ENCODE assay signal across 27 cellular contexts in the genomic region with DNA sequence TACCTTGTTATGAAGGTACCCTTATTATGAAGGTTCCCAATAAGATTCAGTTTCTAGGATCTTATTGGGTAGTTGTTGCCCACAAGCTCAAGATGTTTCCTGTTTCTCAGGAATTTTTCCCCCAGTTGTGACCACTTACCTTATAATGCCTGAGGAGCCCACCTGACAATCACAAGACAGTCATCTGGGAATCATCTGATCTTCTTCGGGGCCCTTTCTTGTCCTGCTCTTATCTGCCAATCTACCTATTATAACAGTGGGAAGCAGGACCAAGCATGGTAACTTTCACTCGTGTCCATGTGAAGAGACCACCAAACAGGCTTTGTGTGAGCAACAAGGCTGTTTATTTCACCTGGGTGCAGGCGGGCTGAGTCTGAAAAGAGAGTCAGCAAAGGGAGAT.
A peak's percentile ranks its signal among the peaks of the same experiment; 100 is the strongest.
DNase-seq lines count a peak whose midpoint lies in the region; ATAC-seq, FAIRE-seq and TF ChIP-seq lines count a peak whose summit lies in the region.
"Had no signal": no experiment of that assay in that cellular context is flagged by ENCODE, and none has a peak within 500 bp of the region (broad histone marks: within the 10 kb centered on the region; RNA-seq: fewer than 3 reads in every experiment).

No MANE protein-coding gene starts in this region.

- peaks cover 51% of the 10 kb centered on the region for H3K4me1 Mint-ChIP-seq in CD8-positive, alpha-beta T cell (ENCODE audit: low read depth)
- H3K4me1 Mint-ChIP-seq: CD14-positive monocyte had no signal

- H4K91ac ChIP-seq in H1 (replicated peaks; ENCODE audit: insufficient read length, low read length): no peak overlapping the region

- TF ChIP-seq EP300 in H1 (IDR thresholded peaks at IDR 0.05; ENCODE audit: borderline replicate concordance in 1 of 2, low read depth in 2 of 2, low read length in 2 of 2): no peak
- TF ChIP-seq EP300 in esophagus muscularis mucosa (IDR thresholded peaks at IDR 0.05): no peak

- FAIRE-seq in H1 (lab: Jason Lieb, UNC) (no peak), kidney (lab: Jason Lieb, UNC) (no peak)
- FAIRE-seq: A204.1, GM12878, GM12892, GM18507 had no signal

- peak overlapping the region; percentile 28 for H3K27ac Mint-ChIP-seq in CD8-positive, alpha-beta T cell
- H3K27ac Mint-ChIP-seq: CD14-positive monocyte; CD4-positive, alpha-beta T cell had no signal

- H3K9ac ChIP-seq in H1 (replicated peaks in 1 of 4; ENCODE audit: extremely low read depth in 1 of 4, low read depth in 3 of 4, low read length in 3 of 4) (no peak overlapping the region), kidney (ENCODE audit: low read length in 2 of 2) (no peak overlapping the region)
- H3K9ac ChIP-seq: BLaER1 had no signal

- H3K36me3 Mint-ChIP-seq in CD8-positive, alpha-beta T cell: no peaks in the 10 kb centered on the region
- H3K36me3 Mint-ChIP-seq: CD14-positive monocyte had no signal

- H3K4ac ChIP-seq in H1 (replicated peaks; ENCODE audit: insufficient read length, low read depth, low read length): peak overlapping the region; percentile 13

- H3K27me3 ChIP-seq in CD8-positive, alpha-beta T cell (ENCODE audit: insufficient read depth, low read length): no peaks in the 10 kb centered on the region
- H3K27me3 ChIP-seq in H1 (replicated peaks in 1 of 4; ENCODE audit: control insufficient read depth in 3 of 4, extremely low read depth in 1 of 4, insufficient read depth in 3 of 4, low read length in 3 of 4): no peaks in the 10 kb centered on the region; a peak in 1 of 7 replicates
- no peaks in the 10 kb centered on the region for H3K27me3 ChIP-seq in esophagus muscularis mucosa
- H3K27me3 ChIP-seq: BE2C, BLaER1 had no signal

- H3K79me2 ChIP-seq in H1 (ENCODE audit: control insufficient read depth in 1 of 2, insufficient read depth in 2 of 2, low read length in 2 of 2): no peaks in the 10 kb centered on the region

- H2BK120ac ChIP-seq in H1 (replicated peaks; ENCODE audit: low read depth, low read length): no peak overlapping the region

- no peaks in the 10 kb centered on the region for H3K23me2 ChIP-seq in H1 (ENCODE audit: low read depth, low read length)

- no peak for DNase-seq in CD8-positive, alpha-beta T cell
- DNase-seq in H1 (ENCODE audit: low read depth in 1 of 2, low spot score in 2 of 2): no peak
- peak; percentile 37 for DNase-seq in esophagus muscularis mucosa (ENCODE audit: extremely low spot score)
- no peak for DNase-seq in NCI-H2196 treated with DMSO at 0.1 percent for 48 hours (lab: John Stamatoyannopoulos, UW; ENCODE audit: unreplicated experiment)
- DNase-seq in kidney: no peak
- DNase-seq: 8988T; ACHN; BE2C; C1 segment of cervical spinal cord; CD4-positive, alpha-beta T cell; CD8-positive, alpha-beta memory T cell; COR-L47; DMS 273 treated with DMSO at 0.1 percent for 48 hours; DMS153; DMS53; DMS79; DND-41; EL; GDM1 had no signal

- TF ChIP-seq RAD21 in H1 (IDR thresholded peaks at IDR 0.05 in 1 of 2, conservative IDR thresholded peaks at IDR 0.05 in 1 of 2; ENCODE audit: low read depth in 2 of 2, low read length in 2 of 2): no peak

- H3K36me3 ChIP-seq in CD8-positive, alpha-beta T cell (ENCODE audit: insufficient read depth, low read length): no peaks in the 10 kb centered on the region
- H3K36me3 ChIP-seq in H1 (ENCODE audit: control insufficient read depth in 2 of 4, insufficient read depth in 4 of 4, low read length in 3 of 4) (peaks cover 0 to 3% (median 0%) of the 10 kb centered on the region in 4 experiments; a peak in 1 of 8 replicates), esophagus muscularis mucosa (no peaks in the 10 kb centered on the region), kidney (ENCODE audit: control insufficient read depth in 1 of 2, insufficient read depth in 2 of 2, low read length in 2 of 2) (no peaks in the 10 kb centered on the region)
- H3K36me3 ChIP-seq: BE2C, BLaER1 had no signal

- H3K4me2 ChIP-seq in H1 (ENCODE audit: insufficient read depth in 1 of 2, low read depth in 2 of 2, low read length in 2 of 2): no peak overlapping the region
- H3K4me2 ChIP-seq: BLaER1 had no signal

- no peaks in the 10 kb centered on the region for H4K20me1 ChIP-seq in H1 (replicated peaks in 1 of 2; ENCODE audit: control insufficient read depth in 1 of 2, insufficient read depth in 2 of 2, low read length in 2 of 2)
- H4K20me1 ChIP-seq: BLaER1 had no signal

- TF ChIP-seq CTCF in CD8-positive, alpha-beta T cell (IDR thresholded peaks at IDR 0.05): no peak
- TF ChIP-seq CTCF in H1 (IDR thresholded peaks at IDR 0.05; ENCODE audit: control extremely low read depth in 1 of 3, insufficient read depth in 1 of 3, low read depth in 1 of 3, low read length in 3 of 3): no peak
- TF ChIP-seq CTCF in esophagus muscularis mucosa (IDR thresholded peaks at IDR 0.05): no peak
- no peak for TF ChIP-seq CTCF in kidney (IDR thresholded peaks at IDR 0.05; ENCODE audit: borderline replicate concordance, extremely low read depth, insufficient read depth)

- POLR2A ChIA-PET in CD8-positive, alpha-beta T cell (lab: Charles Lee): no interaction called here
- POLR2A ChIA-PET in H1 (lab: Charles Lee; ENCODE audit: partially characterized antibody): no interaction called here

- no peak overlapping the region for H3K27ac ChIP-seq in CD8-positive, alpha-beta T cell (ENCODE audit: low read depth, low read length)
- H3K27ac ChIP-seq in H1 (ENCODE audit: low read depth, low read length): no peak overlapping the region
- no peak overlapping the region for H3K27ac ChIP-seq in esophagus muscularis mucosa (replicated peaks in 1 of 4)
- H3K27ac ChIP-seq in kidney (ENCODE audit: low read depth in 2 of 2, low read length in 2 of 2): no peak overlapping the region
- H3K27ac ChIP-seq: BLaER1 had no signal

- no peak overlapping the region for H2BK15ac ChIP-seq in H1 (ENCODE audit: low read length)

- H3K4me3 ChIP-seq in CD8-positive, alpha-beta T cell (ENCODE audit: low read depth, low read length): no peak overlapping the region
- H3K4me3 ChIP-seq in H1 (ENCODE audit: extremely low read depth in 1 of 4, insufficient read depth in 2 of 4, low read depth in 3 of 4, low read length in 4 of 4): no peak overlapping the region
- no peak overlapping the region for H3K4me3 ChIP-seq in esophagus muscularis mucosa
- H3K4me3 ChIP-seq in kidney (ENCODE audit: low read length in 2 of 2): no peak overlapping the region
- H3K4me3 ChIP-seq: BLaER1, GM12878 had no signal

- H3K27me3 Mint-ChIP-seq in CD8-positive, alpha-beta T cell (ENCODE audit: low read depth): no peaks in the 10 kb centered on the region
- H3K27me3 Mint-ChIP-seq: CD4-positive, alpha-beta T cell; CD8-positive, alpha-beta memory T cell had no signal

- H3K56ac ChIP-seq in H1 (replicated peaks; ENCODE audit: insufficient read length, low read depth, low read length): no peak overlapping the region

- TF ChIP-seq POLR2A in H1 (IDR thresholded peaks at IDR 0.05; ENCODE audit: control extremely low read depth in 1 of 2, low read depth in 2 of 2, low read length in 2 of 2) (no peak), esophagus muscularis mucosa (IDR thresholded peaks at IDR 0.05; ENCODE audit: low read depth) (no peak)

- no peaks in the 10 kb centered on the region for H3K9me3 ChIP-seq in CD8-positive, alpha-beta T cell (ENCODE audit: low read length)
- H3K9me3 ChIP-seq in H1 (ENCODE audit: insufficient read depth in 2 of 2, low read depth in 1 of 2, low read length in 1 of 2) (peaks cover 4 to 6% of the 10 kb centered on the region in 2 experiments; a peak in 2 of 4 replicates), esophagus muscularis mucosa (no peaks in the 10 kb centered on the region), kidney (ENCODE audit: control insufficient read depth in 1 of 2, low read length in 2 of 2) (no peaks in the 10 kb centered on the region)
- H3K9me3 ChIP-seq: BE2C had no signal

- no peak overlapping the region for H3K23ac ChIP-seq in H1 (ENCODE audit: insufficient read length)

- H3K4me1 ChIP-seq in CD8-positive, alpha-beta T cell (ENCODE audit: insufficient read depth, low read length): peaks cover 38% of the 10 kb centered on the region
- H3K4me1 ChIP-seq in H1 (replicated peaks in 1 of 4; ENCODE audit: control insufficient read depth in 3 of 4, insufficient read depth in 4 of 4, low read length in 3 of 4) (peaks cover 0 to 4% (median 0%) of the 10 kb centered on the region in 4 experiments; a peak in 1 of 7 replicates), esophagus muscularis mucosa (no peaks in the 10 kb centered on the region), kidney (ENCODE audit: control insufficient read depth in 1 of 2, insufficient read depth in 1 of 2, low read depth in 1 of 2, low read length in 2 of 2) (no peaks in the 10 kb centered on the region)
- H3K4me1 ChIP-seq: BE2C, BLaER1 had no signal

- no peak overlapping the region for H3K18ac ChIP-seq in H1 (ENCODE audit: extremely low read depth, low read length)

- WGBS in H1 (ENCODE audit: extremely low coverage in 1 of 2, insufficient coverage in 1 of 2, insufficient read length in 1 of 2, insufficient replicate concordance in 2 of 2, low coverage in 1 of 2, low lambda C conversion rate in 2 of 2, missing lambda C conversion rate in 1 of 2), 2 experiments: 92% methylated on average over 3 of the region's 3 CpGs; no CpG with 5 or more reads in 1 of the 2 experiments
- WGBS in esophagus muscularis mucosa: 74% methylated on average over 3 of the region's 3 CpGs

- no peak overlapping the region for H2BK20ac ChIP-seq in H1 (ENCODE audit: low read length)

- H4K5ac ChIP-seq in H1 (ENCODE audit: insufficient read length, low read depth, low read length): no peak overlapping the region

- peaks cover 6% of the 10 kb centered on the region for H3K9me3 Mint-ChIP-seq in CD8-positive, alpha-beta T cell
- H3K9me3 Mint-ChIP-seq: CD8-positive, alpha-beta memory T cell had no signal

- H2BK12ac ChIP-seq in H1 (ENCODE audit: low read depth, low read length): no peak overlapping the region

- no peak overlapping the region for H2AFZ ChIP-seq in H1 (ENCODE audit: low read length)

- H2BK5ac ChIP-seq in H1 (ENCODE audit: low read depth, low read length): no peak overlapping the region; the same call in 1 of the 2 replicates

- intact Hi-C loops in CD8-positive, alpha-beta T cell (cut with DNase I, micrococcal nuclease): loop anchor here in 1 of 2 experiments (10.0 kb wide), 1 partner anchor 242 kb away; no protein-coding TSS in a partner anchor
- intact Hi-C loops in esophagus muscularis mucosa (cut with DNase I): no loop called here
- intact Hi-C loops in kidney (cut with DNase I): no loop called here

- H3K79me1 ChIP-seq in H1 (ENCODE audit: low read depth, low read length): no peaks in the 10 kb centered on the region; the same call in 1 of the 2 replicates

- CTCF ChIA-PET in CD8-positive, alpha-beta T cell (lab: Charles Lee): no interaction called here
- CTCF ChIA-PET in H1 (lab: Charles Lee; ENCODE audit: partially characterized antibody): no interaction called here

- no peak overlapping the region for H3K14ac ChIP-seq in H1 (ENCODE audit: insufficient read length)

- H2AK5ac ChIP-seq in H1 (ENCODE audit: low read depth, low read length): no peak overlapping the region

- no peak for ATAC-seq in CD8-positive, alpha-beta T cell
- ATAC-seq in GM21447 (IDR thresholded peaks at IDR 0.05; ENCODE audit: unreplicated experiment) (no peak), HG03378 (IDR thresholded peaks at IDR 0.05; ENCODE audit: unreplicated experiment) (no peak)
- ATAC-seq: GM12878 had no signal

- H4K8ac ChIP-seq in H1 (ENCODE audit: extremely low read depth, insufficient read depth, low read length): no peak overlapping the region

- H3K4me3 Mint-ChIP-seq in CD8-positive, alpha-beta T cell: no peak overlapping the region
- H3K4me3 Mint-ChIP-seq: CD14-positive monocyte; CD4-positive, alpha-beta T cell; CD8-positive, alpha-beta memory T cell had no signal
